In genomic region chrX:69505772-69506616, GRCh38 we compare ENCODE assay signal across 12 cellular contexts. TPM values are rescaled to one million over a fixed set of nuclear protein-coding genes. Genes with fewer than 3 reads are reported as not detected.
DNase-seq lines count a peak whose midpoint lies in the region; ATAC-seq and TF ChIP-seq lines count a peak whose summit lies in the region.
"Had no signal": no experiment of that assay in that cellular context is flagged by ENCODE, and none has a peak within 500 bp of the region (broad histone marks: within the 10 kb centered on the region; RNA-seq: fewer than 3 reads in every experiment).

No MANE protein-coding gene starts in this region.

- intact Hi-C loops in activated T-helper 1 cell treated with anti-CD3 and anti-CD28 coated beads, Interleukin-12 subunit alpha, Interleukin-12 subunit beta, Interleukin-2, Interleukin-4 antibody, amounts not matched to agents 30 ng/mL and 10 ng/mL and 1 ng/mL, durations not matched to agents 14 hours and 24 hours and 36 hours (cut with micrococcal nuclease) = loop anchor here (2.0 kb wide), 1 partner anchor 33 kb away; no protein-coding TSS in a partner anchor
- intact Hi-C loops in right cardiac atrium (cut with DNase I) (no loop called here), spleen (cut with DNase I; ENCODE audit: low total_unique reads) (no loop called here), lower lobe of right lung (cut with DNase I) (no loop called here)

- H3K36me3 ChIP-seq in spleen (no peaks in the 10 kb centered on the region), lower lobe of right lung (no peaks in the 10 kb centered on the region)
- H3K36me3 ChIP-seq: left lung, MG63, SJCRH30 had no signal

- TF ChIP-seq POLR2A in spleen (IDR thresholded peaks at IDR 0.05) = no peak

- H3K9me3 ChIP-seq in right cardiac atrium (ENCODE audit: control insufficient read depth, low read length) (no peaks in the 10 kb centered on the region), spleen (no peaks in the 10 kb centered on the region), lower lobe of right lung (no peaks in the 10 kb centered on the region)
- H3K9me3 ChIP-seq: left lung, MG63, SJCRH30 had no signal

- DNase-seq in activated T-cell treated with anti-CD3 and anti-CD28 coated beads, Interleukin-2, amount 50 U/mL, for 72 hours = no peak
- DNase-seq in activated T-cell treated with anti-CD3 and anti-CD28 coated beads, Interleukin-2, amount 50 U/mL, for 1 hour = no peak
- DNase-seq in activated T-helper 1 cell treated with anti-CD3 and anti-CD28 coated beads, Interleukin-12 subunit alpha, Interleukin-12 subunit beta, Interleukin-2, Interleukin-4 antibody, amounts not matched to agents 30 ng/mL and 10 ng/mL and 1 ng/mL, durations not matched to agents 14 hours and 24 hours and 36 hours (ENCODE audit: low spot score) = no peak
- DNase-seq in right cardiac atrium (peak in 1 of 3 donors; percentile 40), spleen (no peak), lower lobe of right lung (no peak)
- no peak for DNase-seq in stimulated activated effector memory CD8-positive, alpha-beta T cell treated with anti-CD3 and anti-CD28 coated beads, Interleukin-12 subunit alpha, Interleukin-12 subunit beta, amount 100 ng/mL, for 72 hours (ENCODE audit: low spot score in 2 of 2)
- DNase-seq: left lung, MG63, NCI-H446, SJCRH30 had no signal

- H3K4me1 ChIP-seq in right cardiac atrium (ENCODE audit: control insufficient read depth, insufficient read depth, low read length) (no peaks in the 10 kb centered on the region), spleen (peaks cover 0 to 22% (median 3%) of the 10 kb centered on the region in 6 donors), lower lobe of right lung (no peaks in the 10 kb centered on the region)
- H3K4me1 ChIP-seq: SJCRH30 had no signal

- no peak for ATAC-seq in activated T-cell treated with anti-CD3 and anti-CD28 coated beads, Interleukin-2, amount 50 U/mL, for 72 hours (replicated peaks in 1 of 2)
- ATAC-seq in right cardiac atrium (peak; percentile 13 to 42), lower lobe of right lung (no peak), HG03378 (IDR thresholded peaks at IDR 0.05; ENCODE audit: unreplicated experiment) (no peak)
- no peak for ATAC-seq in stimulated activated effector memory CD8-positive, alpha-beta T cell treated with anti-CD3 and anti-CD28 coated beads, Interleukin-12 subunit alpha, Interleukin-12 subunit beta, amount 100 ng/mL, for 72 hours
- ATAC-seq: left lung had no signal

- peak overlapping the region; percentile 77 to 79 for H3K4me3 Mint-ChIP-seq in activated T-cell treated with anti-CD3 and anti-CD28 coated beads, Interleukin-2, amount 50 U/mL, for 72 hours
- peak overlapping the region; percentile 62 for H3K4me3 Mint-ChIP-seq in activated T-helper 1 cell treated with anti-CD3 and anti-CD28 coated beads, Interleukin-12 subunit alpha, Interleukin-12 subunit beta, Interleukin-2, Interleukin-4 antibody, amounts not matched to agents 30 ng/mL and 10 ng/mL and 1 ng/mL, durations not matched to agents 14 hours and 24 hours and 36 hours
- H3K4me3 Mint-ChIP-seq in stimulated activated effector memory CD8-positive, alpha-beta T cell treated with anti-CD3 and anti-CD28 coated beads, Interleukin-12 subunit alpha, Interleukin-12 subunit beta, amount 100 ng/mL, for 72 hours = peak overlapping the region; percentile 47

- TF ChIP-seq CTCF in spleen (IDR thresholded peaks at IDR 0.05 in 8 of 11, conservative IDR thresholded peaks at IDR 0.05 in 3 of 11) = no peak
- no peak for TF ChIP-seq CTCF in lower lobe of right lung (IDR thresholded peaks at IDR 0.05)

- H3K27ac ChIP-seq in right cardiac atrium (ENCODE audit: low read length) = peak overlapping the region; percentile 97
- no peak overlapping the region for H3K27ac ChIP-seq in spleen
- no peak overlapping the region for H3K27ac ChIP-seq in lower lobe of right lung
- H3K27ac ChIP-seq: left lung, SJCRH30 had no signal

- no peak overlapping the region for H3K27ac Mint-ChIP-seq in activated T-cell treated with anti-CD3 and anti-CD28 coated beads, Interleukin-2, amount 50 U/mL, for 72 hours
- H3K27ac Mint-ChIP-seq in activated T-helper 1 cell treated with anti-CD3 and anti-CD28 coated beads, Interleukin-12 subunit alpha, Interleukin-12 subunit beta, Interleukin-2, Interleukin-4 antibody, amounts not matched to agents 30 ng/mL and 10 ng/mL and 1 ng/mL, durations not matched to agents 14 hours and 24 hours and 36 hours = no peak overlapping the region
- H3K27ac Mint-ChIP-seq in stimulated activated effector memory CD8-positive, alpha-beta T cell treated with anti-CD3 and anti-CD28 coated beads, Interleukin-12 subunit alpha, Interleukin-12 subunit beta, amount 100 ng/mL, for 72 hours = no peak overlapping the region

- peak overlapping the region; percentile 83 for H3K4me3 ChIP-seq in right cardiac atrium (ENCODE audit: low read length)
- peak overlapping the region in 2 of 8 donors; percentile 51 to 71 for H3K4me3 ChIP-seq in spleen
- no peak overlapping the region for H3K4me3 ChIP-seq in lower lobe of right lung
- H3K4me3 ChIP-seq: left lung, MG63, SJCRH30 had no signal

- H3K4me1 Mint-ChIP-seq in activated T-cell treated with anti-CD3 and anti-CD28 coated beads, Interleukin-2, amount 50 U/mL, for 72 hours (ENCODE audit: low read depth) = peaks cover 4% of the 10 kb centered on the region
- H3K4me1 Mint-ChIP-seq in activated T-helper 1 cell treated with anti-CD3 and anti-CD28 coated beads, Interleukin-12 subunit alpha, Interleukin-12 subunit beta, Interleukin-2, Interleukin-4 antibody, amounts not matched to agents 30 ng/mL and 10 ng/mL and 1 ng/mL, durations not matched to agents 14 hours and 24 hours and 36 hours (ENCODE audit: low read depth) = no peaks in the 10 kb centered on the region
- H3K4me1 Mint-ChIP-seq in stimulated activated effector memory CD8-positive, alpha-beta T cell treated with anti-CD3 and anti-CD28 coated beads, Interleukin-12 subunit alpha, Interleukin-12 subunit beta, amount 100 ng/mL, for 72 hours = no peaks in the 10 kb centered on the region

- H3K36me3 Mint-ChIP-seq in activated T-cell treated with anti-CD3 and anti-CD28 coated beads, Interleukin-2, amount 50 U/mL, for 72 hours (ENCODE audit: insufficient read depth in 2 of 2) = no peaks in the 10 kb centered on the region
- H3K36me3 Mint-ChIP-seq in activated T-helper 1 cell treated with anti-CD3 and anti-CD28 coated beads, Interleukin-12 subunit alpha, Interleukin-12 subunit beta, Interleukin-2, Interleukin-4 antibody, amounts not matched to agents 30 ng/mL and 10 ng/mL and 1 ng/mL, durations not matched to agents 14 hours and 24 hours and 36 hours (ENCODE audit: low read depth) = no peaks in the 10 kb centered on the region
- H3K36me3 Mint-ChIP-seq in stimulated activated effector memory CD8-positive, alpha-beta T cell treated with anti-CD3 and anti-CD28 coated beads, Interleukin-12 subunit alpha, Interleukin-12 subunit beta, amount 100 ng/mL, for 72 hours = no peaks in the 10 kb centered on the region

- H3K27me3 ChIP-seq in right cardiac atrium (ENCODE audit: control insufficient read depth, insufficient read depth) (no peaks in the 10 kb centered on the region), spleen (replicated peaks in 1 of 7) (peaks cover 0 to 71% (median 20%) of the 10 kb centered on the region in 7 donors), lower lobe of right lung (ENCODE audit: low read depth) (peaks cover 25% of the 10 kb centered on the region)
- H3K27me3 ChIP-seq: SJCRH30 had no signal

- WGBS in right cardiac atrium = 13% methylated on average over 36 of the region's 36 CpGs
- WGBS in spleen, 5 donors = 9 to 71% (median 15%) methylated on average over 4 to 36 of the region's 36 CpGs

- no peaks in the 10 kb centered on the region for H3K9me3 Mint-ChIP-seq in activated T-cell treated with anti-CD3 and anti-CD28 coated beads, Interleukin-2, amount 50 U/mL, for 72 hours
- no peaks in the 10 kb centered on the region for H3K9me3 Mint-ChIP-seq in activated T-helper 1 cell treated with anti-CD3 and anti-CD28 coated beads, Interleukin-12 subunit alpha, Interleukin-12 subunit beta, Interleukin-2, Interleukin-4 antibody, amounts not matched to agents 30 ng/mL and 10 ng/mL and 1 ng/mL, durations not matched to agents 14 hours and 24 hours and 36 hours
- H3K9me3 Mint-ChIP-seq in stimulated activated effector memory CD8-positive, alpha-beta T cell treated with anti-CD3 and anti-CD28 coated beads, Interleukin-12 subunit alpha, Interleukin-12 subunit beta, amount 100 ng/mL, for 72 hours = no peaks in the 10 kb centered on the region

- peaks cover 41% of the 10 kb centered on the region for H3K27me3 Mint-ChIP-seq in activated T-cell treated with anti-CD3 and anti-CD28 coated beads, Interleukin-2, amount 50 U/mL, for 72 hours (ENCODE audit: low read depth)
- H3K27me3 Mint-ChIP-seq in activated T-helper 1 cell treated with anti-CD3 and anti-CD28 coated beads, Interleukin-12 subunit alpha, Interleukin-12 subunit beta, Interleukin-2, Interleukin-4 antibody, amounts not matched to agents 30 ng/mL and 10 ng/mL and 1 ng/mL, durations not matched to agents 14 hours and 24 hours and 36 hours (ENCODE audit: insufficient read depth) = peaks cover 13% of the 10 kb centered on the region

RNA-seq across cellular contexts. Expression of gene NALF2, which starts 1.9 kb away (rescaled TPM):
- under 1 TPM; 0.31 to 0.69 TPM for total RNA-seq in activated T-cell treated with anti-CD3 and anti-CD28 coated beads, Interleukin-2, amount 50 U/mL, for 72 hours
- total RNA-seq in activated T-helper 1 cell treated with anti-CD3 and anti-CD28 coated beads, Interleukin-12 subunit alpha, Interleukin-12 subunit beta, Interleukin-2, Interleukin-4 antibody, amounts not matched to agents 30 ng/mL and 10 ng/mL and 1 ng/mL, durations not matched to agents 14 hours and 24 hours and 36 hours = 1.2 TPM in 2 replicates
- total RNA-seq in right cardiac atrium (10 to 100 TPM; 43.2 to 90.9 (median 85.6) TPM), spleen (1 to 10 TPM in 2 of 7 donors, under 1 TPM in 4, not detected in 1; 0.07 to 3.7 (median 0.46) TPM), lower lobe of right lung (0.12 TPM)
- polyA plus RNA-seq in right cardiac atrium (120 TPM), spleen (under 1 TPM in 2 of 3 donors, not detected in 1; 0.03 to 0.06 TPM)
- total RNA-seq: SJCRH30 had no signal

Comparison
In these comparisons a context has a peak if more than half of its experiments do, and no peak if none do; other contexts are left out.
1. ATAC-seq: peak in right cardiac atrium (2 of 2); none in activated T-cell treated with anti-CD3 and anti-CD28 coated beads, Interleukin-2, amount 50 U/mL, for 72 hours (0 of 2), stimulated activated effector memory CD8-positive, alpha-beta T cell treated with anti-CD3 and anti-CD28 coated beads, Interleukin-12 subunit alpha, Interleukin-12 subunit beta, amount 100 ng/mL, for 72 hours (single experiment), lower lobe of right lung (0 of 2) and HG03378 (single experiment).
2. RNA of gene NALF2, which starts 1.9 kb away (total RNA-seq): 43.2 to 90.9 TPM in right cardiac atrium; 1.2 TPM in activated T-helper 1 cell treated with anti-CD3 and anti-CD28 coated beads, Interleukin-12 subunit alpha, Interleukin-12 subunit beta, Interleukin-2, Interleukin-4 antibody, amounts not matched to agents 30 ng/mL and 10 ng/mL and 1 ng/mL, durations not matched to agents 14 hours and 24 hours and 36 hours, 0.31 to 0.69 TPM in activated T-cell treated with anti-CD3 and anti-CD28 coated beads, Interleukin-2, amount 50 U/mL, for 72 hours, 0.07 to 3.7 TPM in spleen and 0.12 TPM in lower lobe of right lung (single experiment); every median in the first group is over 4 times any median in the second.
3. Peak in every context shown above with its lines, with median percentiles within 50 percentile points of each other: H3K4me3 Mint-ChIP-seq.